In genomic region chr11:86035920-86036319, GRCh38 we compare ENCODE assay signal across 22 cellular contexts. TPM values are rescaled to one million over a fixed set of nuclear protein-coding genes. Genes with fewer than 3 reads are reported as not detected.
DNase-seq lines count a peak whose midpoint lies in the region; ATAC-seq and TF ChIP-seq lines count a peak whose summit lies in the region.
"Had no signal": no experiment of that assay in that cellular context is flagged by ENCODE, and none has a peak within 500 bp of the region (broad histone marks: within the 10 kb centered on the region; RNA-seq: fewer than 3 reads in every experiment).

No MANE protein-coding gene starts in this region.

- peaks cover 95% of the 10 kb centered on the region for H3K79me2 ChIP-seq in PC-9 (ENCODE audit: low read depth)

- peaks cover 42% of the 10 kb centered on the region for H4K20me1 ChIP-seq in PC-9 (ENCODE audit: insufficient read depth)

- H3K36me3 Mint-ChIP-seq in Caco-2 (ENCODE audit: insufficient read depth, unreplicated experiment) = peaks cover 55% of the 10 kb centered on the region
- peaks cover 9% of the 10 kb centered on the region for H3K36me3 Mint-ChIP-seq in mesothelial cell of epicardium
- peaks cover 0 to 26% (median 0%) of the 10 kb centered on the region in 3 donors for H3K36me3 Mint-ChIP-seq in naive thymus-derived CD8-positive, alpha-beta T cell

- no peak overlapping the region for H3K9ac ChIP-seq in skeletal muscle tissue (ENCODE audit: low read depth in 1 of 3, low read length in 3 of 3)
- H3K9ac ChIP-seq: BLaER1 treated with 17β-estradiol and CSF1 and Interleukin-3, amounts not matched to agents 10 nM and 100 nM; GM23248 had no signal

- H3K36me3 ChIP-seq in Caco-2 (ENCODE audit: control insufficient read depth, insufficient read depth, low read length) = no peaks in the 10 kb centered on the region
- peaks cover 7% of the 10 kb centered on the region for H3K36me3 ChIP-seq in PC-9 (ENCODE audit: low read depth)
- H3K36me3 ChIP-seq in skeletal muscle tissue (ENCODE audit: control insufficient read depth in 3 of 3, insufficient read depth in 3 of 3, low read length in 3 of 3) = no peaks in the 10 kb centered on the region
- peaks cover 0 to 2% (median 1%) of the 10 kb centered on the region in 3 donors for H3K36me3 ChIP-seq in tibial artery
- H3K36me3 ChIP-seq: HAP-1 had no signal

- CTCF ChIA-PET in Caco-2 (lab: Charles Lee) = no interaction called here
- CTCF ChIA-PET in PC-9 (lab: Charles Lee) = no interaction called here

- H3K4me2 ChIP-seq in PC-9 = no peak overlapping the region

- no peak overlapping the region for H3K4me3 ChIP-seq in Caco-2 (ENCODE audit: low read depth, low read length)
- H3K4me3 ChIP-seq in PC-9 = no peak overlapping the region
- no peak overlapping the region for H3K4me3 ChIP-seq in skeletal muscle tissue (ENCODE audit: low read length in 3 of 3)
- no peak overlapping the region for H3K4me3 ChIP-seq in tibial artery
- H3K4me3 ChIP-seq: BLaER1 treated with 17β-estradiol and CSF1 and Interleukin-3, amounts not matched to agents 10 nM and 100 nM; GM23248; HAP-1; SK-N-MC had no signal

- BruUV-seq in Caco-2 (replicated peaks; lab: Mats Ljungman, UMichigan) (no TSS peak), PC-9 (replicated peaks; lab: Mats Ljungman, UMichigan) (no TSS peak)

- intact Hi-C loops in Caco-2 (cut with micrococcal nuclease; ENCODE audit: unreplicated experiment) (loop anchor here (2.0 kb wide), 1 partner anchor 183 kb away; no protein-coding TSS in a partner anchor), PC-9 (cut with micrococcal nuclease; ENCODE audit: unreplicated experiment) (no loop called here), tibial artery (cut with DNase I; ENCODE audit: low total_unique reads) (no loop called here)

- ATAC-seq in HG03378 (IDR thresholded peaks at IDR 0.05; ENCODE audit: unreplicated experiment) = no peak
- ATAC-seq in naive thymus-derived CD8-positive, alpha-beta T cell = no peak
- ATAC-seq: CD8-positive, alpha-beta T cell had no signal

- H3K4me1 Mint-ChIP-seq in Caco-2 (ENCODE audit: low read depth, unreplicated experiment) = peaks cover 49% of the 10 kb centered on the region
- H3K4me1 Mint-ChIP-seq in mesothelial cell of epicardium = peaks cover 23% of the 10 kb centered on the region
- H3K4me1 Mint-ChIP-seq in naive thymus-derived CD8-positive, alpha-beta T cell = peaks cover 15 to 66% (median 49%) of the 10 kb centered on the region in 4 donors

- H3K9me3 Mint-ChIP-seq in Caco-2 (ENCODE audit: unreplicated experiment) (no peaks in the 10 kb centered on the region), mesothelial cell of epicardium (no peaks in the 10 kb centered on the region)
- H3K9me3 Mint-ChIP-seq in naive thymus-derived CD8-positive, alpha-beta T cell = no peaks in the 10 kb centered on the region
- H3K9me3 Mint-ChIP-seq: CD8-positive, alpha-beta T cell had no signal

- H3K9me3 ChIP-seq in Caco-2 (no peaks in the 10 kb centered on the region), PC-9 (ENCODE audit: insufficient read depth, low read depth) (no peaks in the 10 kb centered on the region), skeletal muscle tissue (ENCODE audit: control insufficient read depth in 3 of 3, low read length in 3 of 3) (no peaks in the 10 kb centered on the region), tibial artery (no peaks in the 10 kb centered on the region)
- H3K9me3 ChIP-seq: BLaER1 treated with 17β-estradiol and CSF1 and Interleukin-3, amounts not matched to agents 10 nM and 100 nM; HAP-1 had no signal

- H3K4me3 Mint-ChIP-seq in Caco-2 (ENCODE audit: unreplicated experiment) (no peak overlapping the region), mesothelial cell of epicardium (no peak overlapping the region)
- no peak overlapping the region for H3K4me3 Mint-ChIP-seq in naive thymus-derived CD8-positive, alpha-beta T cell
- H3K4me3 Mint-ChIP-seq: CD8-positive, alpha-beta T cell had no signal

- POLR2A ChIA-PET in Caco-2 (lab: Charles Lee) (interaction anchor here (0.7 kb wide), 1 partner anchor 94 kb away, joined by 14 read pairs; no protein-coding TSS in a partner anchor), PC-9 (lab: Charles Lee; ENCODE audit: unreplicated experiment) (no interaction called here)
- POLR2A ChIA-PET in naive thymus-derived CD8-positive, alpha-beta T cell (lab: Charles Lee) = no interaction called here

- no peaks in the 10 kb centered on the region for H3K27me3 Mint-ChIP-seq in Caco-2 (ENCODE audit: insufficient read depth, unreplicated experiment)
- H3K27me3 Mint-ChIP-seq in mesothelial cell of epicardium (ENCODE audit: low read depth) = no peaks in the 10 kb centered on the region
- no peaks in the 10 kb centered on the region for H3K27me3 Mint-ChIP-seq in naive thymus-derived CD8-positive, alpha-beta T cell

- no peak for DNase-seq in Caco-2
- no peak for DNase-seq in PC-9
- DNase-seq in mesothelial cell of epicardium (ENCODE audit: low spot score in 2 of 2, unreplicated experiment in 2 of 2) = no peak
- no peak for DNase-seq in tibial artery
- DNase-seq in naive thymus-derived CD8-positive, alpha-beta T cell = no peak
- DNase-seq: CD8-positive, alpha-beta T cell; DMS53; GDM1; GM23248; NCI-H1092 treated with DMSO at 0.1 percent for 48 hours; NCI-H1436 treated with DMSO at 0.1 percent for 48 hours; NCI-H1930; NCI-H2227 treated with DMSO at 0.1 percent for 48 hours; NCI-H510A; NCI-H748 treated with DMSO at 0.1 percent for 48 hours; SHP77 treated with DMSO at 0.1 percent for 48 hours had no signal

- no peak for TF ChIP-seq CTCF in Caco-2 (IDR thresholded peaks at IDR 0.05; ENCODE audit: insufficient read depth in 1 of 2, low read depth in 1 of 2, low read length in 1 of 2, severe bottlenecking in 1 of 2, unreplicated experiment in 1 of 2)
- TF ChIP-seq CTCF in PC-9 (conservative IDR thresholded peaks at IDR 0.05) = no peak
- no peak for TF ChIP-seq CTCF in mesothelial cell of epicardium (IDR thresholded peaks at IDR 0.05; ENCODE audit: unreplicated experiment)
- no peak for TF ChIP-seq CTCF in tibial artery (IDR thresholded peaks at IDR 0.05)

- H3K27ac Mint-ChIP-seq in Caco-2 (ENCODE audit: unreplicated experiment) = peak overlapping the region; percentile 29
- H3K27ac Mint-ChIP-seq in mesothelial cell of epicardium = peak overlapping the region; percentile 32
- peak overlapping the region in 1 of 10 donors; percentile 5 for H3K27ac Mint-ChIP-seq in naive thymus-derived CD8-positive, alpha-beta T cell
- H3K27ac Mint-ChIP-seq: CD8-positive, alpha-beta T cell had no signal

- H3K27ac ChIP-seq in PC-9 (0 out of 2 replicates have a peak overlapping the region, but pooled peaks have one; percentile 1), skeletal muscle tissue (ENCODE audit: low read depth, low read length) (peak overlapping the region; percentile 49), tibial artery (no peak overlapping the region)
- H3K27ac ChIP-seq: BLaER1 treated with 17β-estradiol and CSF1 and Interleukin-3, amounts not matched to agents 10 nM and 100 nM; GM23248; RWPE1; SK-N-MC had no signal

- H3F3A ChIP-seq in PC-9 (ENCODE audit: insufficient read depth, low read depth) = peaks cover 19% of the 10 kb centered on the region; the same call in 1 of the 2 replicates

- H3K27me3 ChIP-seq in Caco-2 (replicated peaks; ENCODE audit: control insufficient read depth, insufficient read depth, low read length) (no peaks in the 10 kb centered on the region), PC-9 (ENCODE audit: insufficient read depth, low read depth) (no peaks in the 10 kb centered on the region), skeletal muscle tissue (ENCODE audit: control insufficient read depth in 3 of 3, insufficient read depth in 3 of 3, low read length in 3 of 3) (no peaks in the 10 kb centered on the region), tibial artery (no peaks in the 10 kb centered on the region)
- H3K27me3 ChIP-seq: BLaER1 treated with 17β-estradiol and CSF1 and Interleukin-3, amounts not matched to agents 10 nM and 100 nM had no signal

- H3K9me2 ChIP-seq in PC-9 (ENCODE audit: insufficient read depth) = no peaks in the 10 kb centered on the region

- H3K4me1 ChIP-seq in Caco-2 (peaks cover 32% of the 10 kb centered on the region), PC-9 (replicated peaks; ENCODE audit: insufficient read depth) (no peaks in the 10 kb centered on the region), skeletal muscle tissue (ENCODE audit: control insufficient read depth in 3 of 3, insufficient read depth in 3 of 3, low read length in 3 of 3) (peaks cover 9 to 32% (median 19%) of the 10 kb centered on the region in 3 donors), tibial artery (peaks cover 0 to 89% (median 31%) of the 10 kb centered on the region in 4 donors)

- H2AFZ ChIP-seq in PC-9 = no peak overlapping the region
- H2AFZ ChIP-seq: GM23248 had no signal

RNA-seq across cellular contexts. Expression of gene PICALM, which starts 33.0 kb away (rescaled TPM):
- total RNA-seq in Caco-2 (2022) = 321 and 331 TPM in 2 replicates
- 92.3 and 116 TPM in 2 replicates for total RNA-seq in PC-9 (2021)
- total RNA-seq in mesothelial cell of epicardium = 149 to 154 TPM (median 150 TPM) in 3 replicates
- 707 TPM for total RNA-seq in skeletal muscle tissue
- 100 to 1,000 TPM; 104 to 112 TPM for total RNA-seq in naive thymus-derived CD8-positive, alpha-beta T cell
- 10 to 100 TPM; 10.4 to 12.0 (median 11.8) TPM for polyA plus RNA-seq in naive thymus-derived CD8-positive, alpha-beta T cell

Comparison
In these comparisons a context has a peak if more than half of its experiments do, and no peak if none do; other contexts are left out.
1. H3K27ac ChIP-seq: peak in PC-9 (single experiment) and skeletal muscle tissue (single experiment); none in tibial artery (0 of 2).